Comparison of ENCODE assay signal across 8 cellular contexts in genomic region chr20:3797592-3798404, GRCh38. TPM values are rescaled to one million over a fixed set of nuclear protein-coding genes. Genes with fewer than 3 reads are reported as not detected.
DNase-seq lines count a peak whose midpoint lies in the region; ATAC-seq and TF ChIP-seq lines count a peak whose summit lies in the region.

No MANE protein-coding gene starts in this region.

- H3K36me3 Mint-ChIP-seq in activated naive CD8-positive, alpha-beta T cell treated with anti-CD3 and anti-CD28 coated beads, Interleukin-2, amount 50 U/mL, for 24 hours (ENCODE audit: low read depth): peaks cover 19% of the 10 kb centered on the region

- H3K4me3 ChIP-seq in MG63 (peak overlapping the region; percentile 70), lung (peak overlapping the region; percentile 87)

- peak overlapping the region; percentile 88 for H3K27ac Mint-ChIP-seq in activated naive CD8-positive, alpha-beta T cell treated with anti-CD3 and anti-CD28 coated beads, Interleukin-2, amount 50 U/mL, for 24 hours

- 57 to 77% methylated on average over 19 of the region's 19 CpGs for WGBS in lung, 2 donors

- no peaks in the 10 kb centered on the region for H3K27me3 ChIP-seq in MG63
- no peaks in the 10 kb centered on the region for H3K27me3 ChIP-seq in lung (ENCODE audit: control insufficient read depth, insufficient read depth)

- no peaks in the 10 kb centered on the region for H3K9me3 Mint-ChIP-seq in activated naive CD8-positive, alpha-beta T cell treated with anti-CD3 and anti-CD28 coated beads, Interleukin-2, amount 50 U/mL, for 24 hours

- H3K4me1 Mint-ChIP-seq in activated naive CD8-positive, alpha-beta T cell treated with anti-CD3 and anti-CD28 coated beads, Interleukin-2, amount 50 U/mL, for 24 hours: peaks cover 59% of the 10 kb centered on the region

- no peaks in the 10 kb centered on the region for H3K27me3 Mint-ChIP-seq in activated naive CD8-positive, alpha-beta T cell treated with anti-CD3 and anti-CD28 coated beads, Interleukin-2, amount 50 U/mL, for 24 hours

- TF ChIP-seq CTCF in lung (IDR thresholded peaks at IDR 0.05; ENCODE audit: control extremely low read depth, extremely low read depth): no peak

- peak overlapping the region in 1 of 2 donors; percentile 78 for H3K27ac ChIP-seq in lung (ENCODE audit: low read depth in 1 of 2, low read length in 1 of 2)

- H3K36me3 ChIP-seq in MG63: peaks cover 32% of the 10 kb centered on the region
- peaks cover 0 to 38% of the 10 kb centered on the region in 2 donors for H3K36me3 ChIP-seq in lung (ENCODE audit: control insufficient read depth in 2 of 2, insufficient read depth in 2 of 2, low read length in 2 of 2)

- ATAC-seq in activated naive CD8-positive, alpha-beta T cell treated with anti-CD3 and anti-CD28 coated beads, Interleukin-2, amount 50 U/mL, for 24 hours: peak; percentile 53
- ATAC-seq in lung (ENCODE audit: insufficient read depth, low FRiP score) (no peak), GM18519 (IDR thresholded peaks at IDR 0.05; ENCODE audit: low FRiP score, unreplicated experiment) (no peak)

- H3K4me3 Mint-ChIP-seq in activated naive CD8-positive, alpha-beta T cell treated with anti-CD3 and anti-CD28 coated beads, Interleukin-2, amount 50 U/mL, for 24 hours: peak overlapping the region; percentile 91

- H3K4me1 ChIP-seq in lung (ENCODE audit: control insufficient read depth in 2 of 2, insufficient read depth in 2 of 2, low read length in 2 of 2): peaks cover 0 to 30% of the 10 kb centered on the region in 2 donors

- DNase-seq in DMS79 (lab: John Stamatoyannopoulos, UW) (peak; percentile 13), MG63 (no peak), lung (ENCODE audit: low spot score) (no peak), hypothalamus (lab: John Stamatoyannopoulos, UW) (no peak), KG1 (lab: John Stamatoyannopoulos, UW) (no peak), NOMO-1 treated with dmso at 0.1 percent for 144 hours (lab: John Stamatoyannopoulos, UW; ENCODE audit: unreplicated experiment) (no peak)
- DNase-seq in activated naive CD8-positive, alpha-beta T cell treated with anti-CD3 and anti-CD28 coated beads, Interleukin-2, amount 50 U/mL, for 24 hours: peak; percentile 56

- no peaks in the 10 kb centered on the region for H3K9me3 ChIP-seq in MG63
- H3K9me3 ChIP-seq in lung (ENCODE audit: control insufficient read depth in 2 of 2, insufficient read depth in 1 of 2, low read length in 1 of 2): no peaks in the 10 kb centered on the region

RNA-seq across cellular contexts. Expression of gene CDC25B, which starts 1.7 kb away (rescaled TPM):
- 13.9 and 16.0 TPM in 2 replicates for total RNA-seq in MG63 (2014; rRNA removed; shearing (Covaris generic); ENCODE audit: low replicate concordance)
- 10 to 100 TPM; 65.7 to 88.5 TPM for total RNA-seq in lung
- 10 to 100 TPM; 47.9 to 68.4 TPM for polyA plus RNA-seq in lung

RNA-seq across cellular contexts. Expression of gene CENPB, which starts 11.3 kb away (rescaled TPM):
- total RNA-seq in MG63 (2014; rRNA removed; shearing (Covaris generic); ENCODE audit: low replicate concordance): 50.0 and 81.5 TPM in 2 replicates
- 100 to 1,000 TPM in 1 of 2 donors, 10 to 100 TPM in 1; 35.9 to 113 TPM for total RNA-seq in lung
- 10 to 100 TPM; 72.9 to 85.8 TPM for polyA plus RNA-seq in lung

RNA-seq across cellular contexts. Expression of gene SPEF1, which starts 16.6 kb away (rescaled TPM):
- 0.95 TPM in 1 of 2 replicates, not detected in the other for total RNA-seq in MG63 (2014; rRNA removed; shearing (Covaris generic); ENCODE audit: low replicate concordance)
- 10 to 100 TPM; 11.7 to 15.5 TPM for total RNA-seq in lung
- polyA plus RNA-seq in lung: 10 to 100 TPM in 1 of 2 donors, 1 to 10 TPM in 1; 9.6 to 11.9 TPM

RNA-seq across cellular contexts. Expression of gene AP5S1, which starts 22.5 kb away (rescaled TPM):
- total RNA-seq in MG63 (2014; rRNA removed; shearing (Covaris generic); ENCODE audit: low replicate concordance): 11.6 and 24.6 TPM in 2 replicates
- 10 to 100 TPM; 12.4 to 20.7 TPM for total RNA-seq in lung
- polyA plus RNA-seq in lung: 10 to 100 TPM in 1 of 2 donors, 1 to 10 TPM in 1; 8.1 to 11.5 TPM

RNA-seq across cellular contexts. Expression of gene ADISSP, which starts 30.2 kb away (rescaled TPM):
- 42.8 and 66.6 TPM in 2 replicates for total RNA-seq in MG63 (2014; rRNA removed; shearing (Covaris generic); ENCODE audit: low replicate concordance)
- 10 to 100 TPM in 1 of 2 donors, 1 to 10 TPM in 1; 8.6 to 53.7 TPM for total RNA-seq in lung
- 10 to 100 TPM; 34.1 to 36.1 TPM for polyA plus RNA-seq in lung

Comparison
In these comparisons a context has a peak if more than half of its experiments do, and no peak if none do; other contexts are left out.
1. DNase-seq: peak in DMS79 (single experiment) and activated naive CD8-positive, alpha-beta T cell treated with anti-CD3 and anti-CD28 coated beads, Interleukin-2, amount 50 U/mL, for 24 hours (single experiment); none in MG63 (single experiment), lung (single experiment), hypothalamus (0 of 51), KG1 (single experiment) and NOMO-1 treated with dmso at 0.1 percent for 144 hours (single experiment).